ENCODE assay signal across 16 cellular contexts in genomic region chr4:178395798-178396197, GRCh38.
DNase-seq lines count a peak whose midpoint lies in the region; TF ChIP-seq lines count a peak whose summit lies in the region.
"Had no signal": no experiment of that assay in that cellular context is flagged by ENCODE, and none has a peak within 500 bp of the region (broad histone marks: within the 10 kb centered on the region; RNA-seq: fewer than 3 reads in every experiment).

No MANE protein-coding gene starts in this region.

- no peaks in the 10 kb centered on the region for H3K4me1 Mint-ChIP-seq in MCF 10A (ENCODE audit: insufficient read depth, unreplicated experiment)
- H3K4me1 Mint-ChIP-seq: T-helper 17 cell had no signal

- no peaks in the 10 kb centered on the region for H3K36me3 Mint-ChIP-seq in MCF 10A (ENCODE audit: insufficient read depth, unreplicated experiment)

- H4K20me1 ChIP-seq in OCI-LY7 (ENCODE audit: insufficient read depth, low read length): no peaks in the 10 kb centered on the region

- intact Hi-C loops in MCF 10A (cut with micrococcal nuclease) (no loop called here), breast epithelium (cut with DNase I; ENCODE audit: low total_unique reads) (no loop called here), OCI-LY7 (cut with micrococcal nuclease; ENCODE audit: unreplicated experiment) (no loop called here), ovary (cut with DNase I) (no loop called here)

- no peak overlapping the region for H3K4me3 Mint-ChIP-seq in MCF 10A (ENCODE audit: unreplicated experiment)
- H3K4me3 Mint-ChIP-seq: activated naive CD4-positive, alpha-beta T cell treated with anti-CD3 and anti-CD28 coated beads for 36 hours; T-helper 17 cell had no signal

- no TSS peak for BruUV-seq in MCF 10A (replicated peaks; lab: Mats Ljungman, UMichigan)
- BruUV-seq in OCI-LY7 (replicated peaks; lab: Mats Ljungman, UMichigan): no TSS peak

- H3K27me3 Mint-ChIP-seq in MCF 10A (ENCODE audit: insufficient read depth, unreplicated experiment): no peaks in the 10 kb centered on the region
- H3K27me3 Mint-ChIP-seq: T-helper 17 cell had no signal

- no peak for TF ChIP-seq EP300 in ovary (IDR thresholded peaks at IDR 0.05)

- H3K9me3 ChIP-seq in breast epithelium (no peaks in the 10 kb centered on the region), OCI-LY7 (ENCODE audit: low read length) (peaks cover 3% of the 10 kb centered on the region; the same call in 1 of the 2 replicates), ovary (no peaks in the 10 kb centered on the region)
- H3K9me3 ChIP-seq: esophagus squamous epithelium had no signal

- H3K9me2 ChIP-seq in OCI-LY7 (ENCODE audit: insufficient read depth, low read length): no peaks in the 10 kb centered on the region

- no peak overlapping the region for H3K27ac ChIP-seq in breast epithelium
- no peak overlapping the region for H3K27ac ChIP-seq in OCI-LY7 (ENCODE audit: low read depth, low read length, poor library complexity, severe bottlenecking)
- no peak overlapping the region for H3K27ac ChIP-seq in ovary
- H3K27ac ChIP-seq: esophagus squamous epithelium had no signal

- TF ChIP-seq CTCF in MCF 10A (IDR thresholded peaks at IDR 0.05; ENCODE audit: unreplicated experiment): peak; percentile 14
- TF ChIP-seq CTCF in breast epithelium (IDR thresholded peaks at IDR 0.05): no peak
- TF ChIP-seq CTCF in OCI-LY7 (conservative IDR thresholded peaks at IDR 0.05; ENCODE audit: low read length): 0 out of 2 replicates have a peak, but pooled peaks have one; percentile 31
- TF ChIP-seq CTCF in epithelial cell of proximal tubule (conservative IDR thresholded peaks at IDR 0.05; ENCODE audit: low read depth, low read length): peak; percentile 57
- no peak for TF ChIP-seq CTCF in ovary (IDR thresholded peaks at IDR 0.05)

- POLR2A ChIA-PET in MCF 10A (lab: Yijun Ruan, JAX): no interaction called here
- POLR2A ChIA-PET in OCI-LY7 (lab: Charles Lee): no interaction called here

- no peak for TF ChIP-seq POLR2A in breast epithelium (IDR thresholded peaks at IDR 0.05)
- no peak for TF ChIP-seq POLR2A in ovary (IDR thresholded peaks at IDR 0.05)

- H3K4me3 ChIP-seq in breast epithelium (no peak overlapping the region), OCI-LY7 (ENCODE audit: low read depth, low read length, poor library complexity, severe bottlenecking) (no peak overlapping the region), epithelial cell of proximal tubule (ENCODE audit: low read depth, low read length) (no peak overlapping the region), ovary (no peak overlapping the region)
- H3K4me3 ChIP-seq: esophagus squamous epithelium had no signal

- no peaks in the 10 kb centered on the region for H3K9me3 Mint-ChIP-seq in MCF 10A (ENCODE audit: unreplicated experiment)

- DNase-seq in MCF 10A (ENCODE audit: unreplicated experiment) (peak; percentile 9), breast epithelium (ENCODE audit: low spot score in 2 of 2) (no peak), OCI-LY7 (ENCODE audit: low spot score) (no peak), epithelial cell of proximal tubule (ENCODE audit: low read depth) (no peak), NOMO-1 treated with DMSO at 0.1 percent for 48 hours (lab: John Stamatoyannopoulos, UW; ENCODE audit: unreplicated experiment) (no peak), RPMI8226 (no peak), ovary (no peak), NCI-H2107 treated with DMSO at 0.1 percent for 48 hours (lab: John Stamatoyannopoulos, UW; ENCODE audit: unreplicated experiment) (no peak)
- DNase-seq: activated CD8-positive, alpha-beta memory T cell treated with anti-CD3 and anti-CD28 coated beads, Interleukin-2, amount 50 U/mL, for 48 hours; activated naive CD4-positive, alpha-beta T cell treated with anti-CD3 and anti-CD28 coated beads for 36 hours; dermis blood vessel endothelial cell; esophagus squamous epithelium; KG1; NCI-H1436 treated with DMSO at 0.1 percent for 48 hours; stimulated activated naive CD4-positive, alpha-beta T cell treated with Interleukin-2 at 50 U/mL for 16 hours; T-helper 17 cell had no signal

- no peak overlapping the region for H2AFZ ChIP-seq in OCI-LY7 (ENCODE audit: low read length)

- no peaks in the 10 kb centered on the region for H3K27me3 ChIP-seq in breast epithelium
- H3K27me3 ChIP-seq in ovary: no peaks in the 10 kb centered on the region
- H3K27me3 ChIP-seq: esophagus squamous epithelium had no signal

- 71 to 85% (median 76%) methylated on average over 1 of the region's 1 CpG for WGBS in ovary, 3 donors

- H3K27ac Mint-ChIP-seq in MCF 10A (ENCODE audit: low read depth, unreplicated experiment): no peak overlapping the region
- H3K27ac Mint-ChIP-seq: activated naive CD4-positive, alpha-beta T cell treated with anti-CD3 and anti-CD28 coated beads for 36 hours; T-helper 17 cell had no signal

- peaks cover 5% of the 10 kb centered on the region for H3K36me3 ChIP-seq in breast epithelium
- H3K36me3 ChIP-seq in OCI-LY7 (ENCODE audit: insufficient read depth, low read length): no peaks in the 10 kb centered on the region
- no peaks in the 10 kb centered on the region for H3K36me3 ChIP-seq in ovary
- H3K36me3 ChIP-seq: esophagus squamous epithelium had no signal

- H3K79me2 ChIP-seq in OCI-LY7 (ENCODE audit: insufficient read depth, low read depth, low read length): no peaks in the 10 kb centered on the region

- H3K4me2 ChIP-seq in OCI-LY7 (ENCODE audit: low read length): no peak overlapping the region

- CTCF ChIA-PET in MCF 10A (lab: Yijun Ruan, JAX) (interaction anchor here (0.6 kb wide), 2 partner anchors 49 to 677 kb away, joined by 3 to 5 read pairs; no protein-coding TSS in a partner anchor), OCI-LY7 (lab: Charles Lee; ENCODE audit: unreplicated experiment) (no interaction called here)

- H3K4me1 ChIP-seq in breast epithelium: no peaks in the 10 kb centered on the region
- no peaks in the 10 kb centered on the region for H3K4me1 ChIP-seq in OCI-LY7 (ENCODE audit: insufficient read depth, low read length, poor library complexity, severe bottlenecking)
- no peaks in the 10 kb centered on the region for H3K4me1 ChIP-seq in ovary (ENCODE audit: insufficient read depth)
- H3K4me1 ChIP-seq: esophagus squamous epithelium had no signal

Comparison
In these comparisons a context has a peak if more than half of its experiments do, and no peak if none do; other contexts are left out.
1. CTCF ChIP-seq: peak in MCF 10A (single experiment), OCI-LY7 (single experiment) and epithelial cell of proximal tubule (single experiment); none in breast epithelium (0 of 3) and ovary (0 of 3).